15 cellular contexts compared by ENCODE assay signal in the genomic region with DNA sequence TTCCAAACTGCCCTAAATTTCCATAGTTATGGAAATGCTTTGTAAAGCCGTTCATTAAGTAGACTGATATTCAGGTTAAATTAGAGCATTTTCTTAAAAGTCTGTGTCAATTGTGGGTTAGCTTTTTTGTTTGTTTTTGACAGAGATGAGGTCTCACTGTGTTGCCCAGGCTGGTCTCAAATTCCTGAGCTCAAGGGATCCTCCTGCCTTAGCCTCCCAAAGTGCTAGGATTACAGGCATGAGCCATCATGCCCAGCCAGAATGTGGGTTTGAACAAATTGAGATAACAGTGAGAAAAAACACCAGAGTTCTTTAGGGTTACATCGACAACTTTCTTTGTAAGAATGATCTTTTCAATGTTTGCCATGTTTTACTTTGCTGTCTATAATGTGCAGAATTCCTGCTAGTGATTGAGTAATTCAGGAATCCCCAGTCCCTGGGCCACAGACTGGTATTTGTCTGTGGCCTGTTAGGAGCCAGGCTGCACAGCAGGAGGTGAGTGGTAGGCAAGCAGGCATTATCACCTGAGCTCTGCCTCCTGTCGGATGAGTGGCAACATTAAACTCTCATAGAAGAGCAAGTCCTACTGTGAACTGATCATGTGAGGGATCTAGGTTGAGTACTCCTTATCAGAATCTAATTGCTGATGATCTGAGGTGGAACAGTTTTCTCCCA.
DNase-seq lines count a peak whose midpoint lies in the region; ATAC-seq and TF ChIP-seq lines count a peak whose summit lies in the region.
"Had no signal": no experiment of that assay in that cellular context is flagged by ENCODE, and none has a peak within 500 bp of the region (broad histone marks: within the 10 kb centered on the region; RNA-seq: fewer than 3 reads in every experiment).

No MANE protein-coding gene starts in this region.

- peaks cover 12% of the 10 kb centered on the region for H3K36me3 Mint-ChIP-seq in WTC11

- DNase-seq in NCI-H510A (lab: John Stamatoyannopoulos, UW) (peak; percentile 4), NCI-H510A treated with DMSO at 0.1 percent for 48 hours (lab: John Stamatoyannopoulos, UW) (no peak), WTC11 (ENCODE audit: low spot score) (peak; percentile 57), iPS DF 6.9 (ENCODE audit: low read depth, low spot score) (peak; percentile 18), iPS-NIHi11 (ENCODE audit: low spot score) (no peak), NCI-H187 (lab: John Stamatoyannopoulos, UW) (no peak), Ammon's horn (ENCODE audit: low spot score) (no peak)
- DNase-seq: activated naive CD4-positive, alpha-beta T cell treated with Interleukin-2 at 50 U/mL for 16 hours; COR-L47; hypothalamus; midbrain; SK-N-SH had no signal

- no peaks in the 10 kb centered on the region for H3K9me3 ChIP-seq in iPS DF 6.9 (ENCODE audit: control insufficient read depth, insufficient read depth, low read length)
- H3K9me3 ChIP-seq: SK-N-SH had no signal

- TF ChIP-seq CTCF in WTC11 (IDR thresholded peaks at IDR 0.05) = no peak

- no peaks in the 10 kb centered on the region for H3K27me3 ChIP-seq in iPS DF 6.9 (ENCODE audit: control insufficient read depth, insufficient read depth, low read length)

- H3K36me3 ChIP-seq in iPS DF 6.9 (ENCODE audit: control insufficient read depth, insufficient read depth, low read length) = no peaks in the 10 kb centered on the region

- no peak overlapping the region for H3K4me3 ChIP-seq in iPS DF 6.9 (ENCODE audit: low read length)

- H3K9me3 Mint-ChIP-seq in WTC11 = no peaks in the 10 kb centered on the region
- H3K9me3 Mint-ChIP-seq: central memory CD8-positive, alpha-beta T cell had no signal

- no peaks in the 10 kb centered on the region; the same call in 1 of the 2 replicates for H3K4me1 ChIP-seq in iPS DF 6.9 (ENCODE audit: control insufficient read depth, insufficient read depth, low read length)

- no CpG with 5 or more reads among the region's 3 CpGs for WGBS in iPS DF 6.9 (ENCODE audit: insufficient coverage, insufficient read length)

- no peaks in the 10 kb centered on the region for H3K27me3 Mint-ChIP-seq in WTC11 (ENCODE audit: low read depth)

- no peak overlapping the region for H3K4me3 Mint-ChIP-seq in WTC11
- H3K4me3 Mint-ChIP-seq: central memory CD8-positive, alpha-beta T cell had no signal

- no peak overlapping the region for H3K27ac ChIP-seq in iPS DF 6.9 (ENCODE audit: low read length)
- H3K27ac ChIP-seq: epithelial cell of prostate had no signal

- POLR2A ChIA-PET in WTC11 (lab: Charles Lee) = no interaction called here

- H3K4me1 Mint-ChIP-seq in WTC11 = peaks cover 68% of the 10 kb centered on the region
- H3K4me1 Mint-ChIP-seq: central memory CD8-positive, alpha-beta T cell had no signal

- CTCF ChIA-PET in WTC11 (lab: Charles Lee) = interaction anchor here (0.6 to 1.1 kb wide), 4 partner anchors 33 to 63 kb away, joined by 3 read pairs; no protein-coding TSS in a partner anchor

- peak; percentile 62 for ATAC-seq in WTC11
- no peak for ATAC-seq in GM21528 (IDR thresholded peaks at IDR 0.05; ENCODE audit: low FRiP score, unreplicated experiment)

- H3K27ac Mint-ChIP-seq in WTC11 = peak overlapping the region; percentile 80

TF ChIP-seq in WTC11, 78 proteins besides CTCF, POLR2A, EP300 and RAD21:
- TF ChIP-seq, protein P1, sequence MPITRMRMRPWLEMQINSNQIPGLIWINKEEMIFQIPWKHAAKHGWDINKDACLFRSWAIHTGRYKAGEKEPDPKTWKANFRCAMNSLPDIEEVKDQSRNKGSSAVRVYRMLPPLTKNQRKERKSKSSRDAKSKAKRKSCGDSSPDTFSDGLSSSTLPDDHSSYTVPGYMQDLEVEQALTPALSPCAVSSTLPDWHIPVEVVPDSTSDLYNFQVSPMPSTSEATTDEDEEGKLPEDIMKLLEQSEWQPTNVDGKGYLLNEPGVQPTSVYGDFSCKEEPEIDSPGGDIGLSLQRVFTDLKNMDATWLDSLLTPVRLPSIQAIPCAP (CRISPR knock-in tag; IDR thresholded peaks at IDR 0.05) = no peak
- TF ChIP-seq, protein P2, sequence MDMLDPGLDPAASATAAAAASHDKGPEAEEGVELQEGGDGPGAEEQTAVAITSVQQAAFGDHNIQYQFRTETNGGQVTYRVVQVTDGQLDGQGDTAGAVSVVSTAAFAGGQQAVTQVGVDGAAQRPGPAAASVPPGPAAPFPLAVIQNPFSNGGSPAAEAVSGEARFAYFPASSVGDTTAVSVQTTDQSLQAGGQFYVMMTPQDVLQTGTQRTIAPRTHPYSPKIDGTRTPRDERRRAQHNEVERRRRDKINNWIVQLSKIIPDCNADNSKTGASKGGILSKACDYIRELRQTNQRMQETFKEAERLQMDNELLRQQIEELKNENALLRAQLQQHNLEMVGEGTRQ (CRISPR knock-in tag; IDR thresholded peaks at IDR 0.05) = peak; percentile 17; the same call in 1 of the 2 replicates
- TF ChIP-seq, protein P3, sequence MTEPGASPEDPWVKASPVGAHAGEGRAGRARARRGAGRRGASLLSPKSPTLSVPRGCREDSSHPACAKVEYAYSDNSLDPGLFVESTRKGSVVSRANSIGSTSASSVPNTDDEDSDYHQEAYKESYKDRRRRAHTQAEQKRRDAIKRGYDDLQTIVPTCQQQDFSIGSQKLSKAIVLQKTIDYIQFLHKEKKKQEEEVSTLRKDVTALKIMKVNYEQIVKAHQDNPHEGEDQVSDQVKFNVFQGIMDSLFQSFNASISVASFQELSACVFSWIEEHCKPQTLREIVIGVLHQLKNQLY (CRISPR knock-in tag; IDR thresholded peaks at IDR 0.05) = no peak
- TF ChIP-seq ZNF138 (CRISPR knock-in tag; conservative IDR thresholded peaks at IDR 0.05) (no peak), ZNF121 (CRISPR knock-in tag; IDR thresholded peaks at IDR 0.05) (peak; percentile 57; the same call in 1 of the 2 replicates)

Comparison
In these comparisons a context has a peak if more than half of its experiments do, and no peak if none do; other contexts are left out.
1. DNase-seq: peak in NCI-H510A (single experiment), WTC11 (single experiment) and iPS DF 6.9 (single experiment); none in NCI-H510A treated with DMSO at 0.1 percent for 48 hours (single experiment), iPS-NIHi11 (single experiment), NCI-H187 (0 of 2) and Ammon's horn (single experiment).